In genomic region chr13:45695198-45695730, GRCh38 we compare ENCODE assay signal across 9 cellular contexts. TPM values are rescaled to one million over a fixed set of nuclear protein-coding genes. Genes with fewer than 3 reads are reported as not detected.
DNase-seq lines count a peak whose midpoint lies in the region; ATAC-seq and TF ChIP-seq lines count a peak whose summit lies in the region.
"Had no signal": no experiment of that assay in that cellular context is flagged by ENCODE, and none has a peak within 500 bp of the region (broad histone marks: within the 10 kb centered on the region; RNA-seq: fewer than 3 reads in every experiment).

No MANE protein-coding gene starts in this region.

- ATAC-seq in GM19395 (IDR thresholded peaks at IDR 0.05; ENCODE audit: unreplicated experiment) (peak; percentile 51), HG03159 (IDR thresholded peaks at IDR 0.05; ENCODE audit: unreplicated experiment) (peak; percentile 45)
- ATAC-seq: esophagus mucosa had no signal

- H3K36me3 ChIP-seq in MG63, result no peaks in the 10 kb centered on the region

- peak overlapping the region; percentile 14; the same call in 1 of the 2 replicates for H3K4me3 ChIP-seq in GM12864 (ENCODE audit: low read depth, low read length)
- H3K4me3 ChIP-seq in MG63, result no peak overlapping the region

- H3K27me3 ChIP-seq in MG63, result no peaks in the 10 kb centered on the region; the same call in 1 of the 2 replicates

- no peaks in the 10 kb centered on the region for H3K9me3 ChIP-seq in MG63

- DNase-seq in GM12864 (ENCODE audit: low read depth), result peak; percentile 63
- peak; percentile 33 to 37 for DNase-seq in activated T-cell treated with anti-CD3 and anti-CD28 coated beads, Interleukin-2, amount 50 U/mL, for 48 hours
- no peak for DNase-seq in effector CD4-positive, alpha-beta T cell
- DNase-seq in SK-N-DZ (ENCODE audit: low spot score), result no peak
- no peak for DNase-seq in MG63
- no peak for DNase-seq in germinal center (ENCODE audit: low spot score)

- no peak for TF ChIP-seq CTCF in GM12864 (IDR thresholded peaks at IDR 0.05; ENCODE audit: low read depth, low read length, missing control alignments)

RNA-seq across cellular contexts. Expression of gene CBY2, which starts 6.9 kb away (rescaled TPM):
- not detected in 2 replicates for polyA plus RNA-seq in SK-N-DZ (2014; cell fraction: cytosol; rRNA removed)
- polyA plus RNA-seq in SK-N-DZ (2014; cell fraction: nucleus; rRNA removed), result not detected in 2 replicates
- not detected in 2 replicates for total RNA-seq in MG63 (2014; rRNA removed; shearing (Covaris generic); ENCODE audit: low replicate concordance)

Comparison
In these comparisons a context has a peak if more than half of its experiments do, and no peak if none do; other contexts are left out.
1. DNase-seq: peak in GM12864 (single experiment) and activated T-cell treated with anti-CD3 and anti-CD28 coated beads, Interleukin-2, amount 50 U/mL, for 48 hours (2 of 2); none in effector CD4-positive, alpha-beta T cell (single experiment), SK-N-DZ (single experiment), MG63 (single experiment) and germinal center (single experiment).